8 cellular contexts compared by ENCODE assay signal in the genomic region with DNA sequence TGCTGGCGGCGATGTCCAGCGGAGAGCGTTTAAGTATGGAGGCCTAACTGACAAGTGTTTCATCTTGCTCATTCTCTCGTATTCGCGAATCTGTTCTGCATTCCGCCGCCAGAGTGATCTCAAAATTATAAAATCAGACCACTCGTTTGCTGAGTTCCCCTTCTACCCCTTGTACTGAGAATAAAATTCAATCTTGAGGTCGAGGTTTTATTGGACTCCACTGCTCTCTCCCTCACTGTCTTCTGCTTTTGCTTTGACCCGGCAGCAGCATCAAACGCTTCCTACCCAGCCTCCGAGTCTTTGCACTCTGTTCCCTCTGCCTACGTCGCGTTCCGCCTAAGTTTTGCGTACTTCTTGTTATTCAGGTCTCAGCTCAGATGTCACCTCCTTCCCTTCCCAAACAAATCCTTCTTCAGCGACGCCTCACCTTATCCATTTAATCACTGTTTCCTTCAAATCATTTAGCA. TPM values are rescaled to one million over a fixed set of nuclear protein-coding genes. Genes with fewer than 3 reads are reported as not detected.
DNase-seq lines count a peak whose midpoint lies in the region; ATAC-seq and TF ChIP-seq lines count a peak whose summit lies in the region.

No MANE protein-coding gene starts in this region.

- H3K36me3 ChIP-seq in cardiac muscle cell = peaks cover 5% of the 10 kb centered on the region
- peaks cover 74% of the 10 kb centered on the region for H3K36me3 ChIP-seq in OCI-LY1 (ENCODE audit: insufficient read depth, low read length)
- H3K36me3 ChIP-seq in breast epithelium = no peaks in the 10 kb centered on the region
- H3K36me3 ChIP-seq in lung (ENCODE audit: control insufficient read depth in 2 of 2, insufficient read depth in 2 of 2, low read length in 2 of 2) = no peaks in the 10 kb centered on the region
- H3K36me3 ChIP-seq in tibial nerve = no peaks in the 10 kb centered on the region

- no peaks in the 10 kb centered on the region for H3K9me2 ChIP-seq in OCI-LY1 (ENCODE audit: low read depth, low read length)

- peak overlapping the region; percentile 98 for H3K4me3 ChIP-seq in cardiac muscle cell
- peak overlapping the region; percentile 97 for H3K4me3 ChIP-seq in OCI-LY1 (ENCODE audit: low read depth, low read length, poor library complexity, severe bottlenecking)
- H3K4me3 ChIP-seq in breast epithelium = peak overlapping the region; percentile 60 to 87 (median 66)
- peak overlapping the region; percentile 81 for H3K4me3 ChIP-seq in lung
- H3K4me3 ChIP-seq in tibial nerve = peak overlapping the region; percentile 29 to 67 (median 52)

- no peak for TF ChIP-seq CTCF in cardiac muscle cell (IDR thresholded peaks at IDR 0.05; ENCODE audit: low read depth, low read length)
- TF ChIP-seq CTCF in OCI-LY1 (IDR thresholded peaks at IDR 0.05; ENCODE audit: low read length) = no peak
- no peak for TF ChIP-seq CTCF in breast epithelium (IDR thresholded peaks at IDR 0.05)
- TF ChIP-seq CTCF in lung (IDR thresholded peaks at IDR 0.05; ENCODE audit: control extremely low read depth, extremely low read depth) = no peak
- no peak for TF ChIP-seq CTCF in tibial nerve (IDR thresholded peaks at IDR 0.05)

- no peaks in the 10 kb centered on the region for H4K20me1 ChIP-seq in OCI-LY1 (ENCODE audit: insufficient read depth, low read length)

- TF ChIP-seq POLR2A in breast epithelium (IDR thresholded peaks at IDR 0.05) (no peak), tibial nerve (IDR thresholded peaks at IDR 0.05) (no peak)

- intact Hi-C loops in left ventricle myocardium superior (cut with micrococcal nuclease) (no loop called here), breast epithelium (cut with DNase I; ENCODE audit: low total_unique reads) (no loop called here)

- H3K27me3 ChIP-seq in cardiac muscle cell = no peaks in the 10 kb centered on the region
- no peaks in the 10 kb centered on the region for H3K27me3 ChIP-seq in OCI-LY1 (ENCODE audit: insufficient read depth, low read length)
- H3K27me3 ChIP-seq in breast epithelium = no peaks in the 10 kb centered on the region
- no peaks in the 10 kb centered on the region for H3K27me3 ChIP-seq in lung (ENCODE audit: control insufficient read depth, insufficient read depth)
- H3K27me3 ChIP-seq in tibial nerve = no peaks in the 10 kb centered on the region

- 1% methylated on average over 21 of the region's 21 CpGs for WGBS in lung, 2 donors
- WGBS in tibial nerve, 2 donors = 0 to 1% methylated on average over 21 of the region's 21 CpGs

- no peaks in the 10 kb centered on the region for H3K9me3 ChIP-seq in cardiac muscle cell (ENCODE audit: low read depth)
- H3K9me3 ChIP-seq in OCI-LY1 (ENCODE audit: low read length) = no peaks in the 10 kb centered on the region
- no peaks in the 10 kb centered on the region for H3K9me3 ChIP-seq in breast epithelium
- peaks cover 0 to 2% of the 10 kb centered on the region in 2 donors for H3K9me3 ChIP-seq in lung (ENCODE audit: control insufficient read depth in 2 of 2, insufficient read depth in 1 of 2, low read length in 1 of 2)
- no peaks in the 10 kb centered on the region for H3K9me3 ChIP-seq in tibial nerve

- ATAC-seq in left ventricle myocardium superior = no peak
- ATAC-seq in lung (ENCODE audit: insufficient read depth, low FRiP score) = no peak
- ATAC-seq in HG02678 (IDR thresholded peaks at IDR 0.05; ENCODE audit: unreplicated experiment) = no peak
- ATAC-seq in HG03520 (IDR thresholded peaks at IDR 0.05; ENCODE audit: unreplicated experiment) = no peak

- no peak for TF ChIP-seq EP300 in tibial nerve (IDR thresholded peaks at IDR 0.05)

- H3F3A ChIP-seq in OCI-LY1 (ENCODE audit: insufficient read depth, low read length) = no peaks in the 10 kb centered on the region

- H3K4me1 ChIP-seq in cardiac muscle cell (ENCODE audit: low read depth) (peaks cover 19% of the 10 kb centered on the region), OCI-LY1 (ENCODE audit: insufficient read depth, low read length, severe bottlenecking) (peaks cover 43% of the 10 kb centered on the region), breast epithelium (peaks cover 11 to 25% of the 10 kb centered on the region in 2 donors), lung (ENCODE audit: control insufficient read depth in 2 of 2, insufficient read depth in 2 of 2, low read length in 2 of 2) (peaks cover 6 to 15% of the 10 kb centered on the region in 2 donors), tibial nerve (peaks cover 0 to 45% (median 29%) of the 10 kb centered on the region in 4 donors)

- DNase-seq in cardiac muscle cell (ENCODE audit: low read depth in 1 of 2, low spot score in 1 of 2) (peak in 1 of 2 donors; percentile 21), left ventricle myocardium superior (no peak), breast epithelium (ENCODE audit: low spot score in 2 of 2) (no peak), lung (ENCODE audit: low spot score) (peak; percentile 30), tibial nerve (ENCODE audit: low spot score in 2 of 2) (no peak)

- H3K4me2 ChIP-seq in OCI-LY1 (ENCODE audit: low read length) = peak overlapping the region; percentile 95

- H3K9ac ChIP-seq in OCI-LY1 (ENCODE audit: low read length) = peak overlapping the region; percentile 76

- H3K27ac ChIP-seq in cardiac muscle cell (peak overlapping the region; percentile 31), OCI-LY1 (ENCODE audit: low read depth, low read length, poor library complexity, severe bottlenecking) (peak overlapping the region; percentile 79), breast epithelium (peak overlapping the region; percentile 98 to 99), lung (ENCODE audit: low read depth in 1 of 2, low read length in 1 of 2) (peak overlapping the region; percentile 47 to 76), tibial nerve (peak overlapping the region; percentile 58 to 98 (median 95))

- H3K79me2 ChIP-seq in OCI-LY1 (ENCODE audit: insufficient read depth, low read length) = peaks cover 70% of the 10 kb centered on the region

- H2AFZ ChIP-seq in OCI-LY1 (ENCODE audit: low read length) = no peak overlapping the region

RNA-seq across cellular contexts. Expression of a gene that starts 0.5 kb away (rescaled TPM):
- total RNA-seq in cardiac muscle cell = 15.0 and 24.3 TPM in 2 replicates
- polyA plus RNA-seq in cardiac muscle cell = 17.4 and 18.1 TPM in 2 replicates
- total RNA-seq in left ventricle myocardium superior = 3.5 TPM
- total RNA-seq in breast epithelium = 10 to 100 TPM; 15.5 to 36.0 (median 18.0) TPM
- 10 to 100 TPM; 11.4 to 34.0 TPM for total RNA-seq in lung
- 10 to 100 TPM in 1 of 2 donors, 1 to 10 TPM in 1; 4.0 to 10.4 TPM for polyA plus RNA-seq in lung
- 10 to 100 TPM; 14.2 to 27.8 (median 19.7) TPM for total RNA-seq in tibial nerve

RNA-seq across cellular contexts. Expression of a gene that starts 0.8 kb away (rescaled TPM):
- total RNA-seq in cardiac muscle cell = 48.3 and 102 TPM in 2 replicates
- polyA plus RNA-seq in cardiac muscle cell = 72.2 and 129 TPM in 2 replicates
- 36.7 TPM for total RNA-seq in left ventricle myocardium superior
- total RNA-seq in breast epithelium = 100 to 1,000 TPM in 2 of 3 donors, 10 to 100 TPM in 1; 85.5 to 122 (median 112) TPM
- total RNA-seq in lung = 100 to 1,000 TPM in 1 of 2 donors, 10 to 100 TPM in 1; 50.2 to 115 TPM
- 10 to 100 TPM; 43.3 to 45.7 TPM for polyA plus RNA-seq in lung
- total RNA-seq in tibial nerve = 100 to 1,000 TPM in 1 of 4 donors, 10 to 100 TPM in 3; 66.6 to 128 (median 80.7) TPM

RNA-seq across cellular contexts. Expression of a gene that starts 26.8 kb away (rescaled TPM):
- total RNA-seq in cardiac muscle cell = 16.8 and 21.8 TPM in 2 replicates
- 17.9 and 19.2 TPM in 2 replicates for polyA plus RNA-seq in cardiac muscle cell
- total RNA-seq in left ventricle myocardium superior = 9.0 TPM
- 10 to 100 TPM; 16.8 to 42.0 (median 30.8) TPM for total RNA-seq in breast epithelium
- 10 to 100 TPM; 16.7 to 48.1 TPM for total RNA-seq in lung
- polyA plus RNA-seq in lung = 10 to 100 TPM; 12.8 to 26.9 TPM
- 10 to 100 TPM; 22.2 to 32.6 (median 27.4) TPM for total RNA-seq in tibial nerve

Comparison
In these comparisons a context has a peak if more than half of its experiments do, and no peak if none do; other contexts are left out.
1. H3K27ac ChIP-seq: peak in every context shown above with its lines; median percentile 98 in breast epithelium; 95 in tibial nerve; 79 in OCI-LY1; 62 in lung; 31 in cardiac muscle cell.